ENCODE assay signal across 8 cellular contexts in genomic region chr17:2122641-2123302, GRCh38.
A peak's percentile ranks its signal among the peaks of the same experiment; 100 is the strongest.
DNase-seq lines count a peak whose midpoint lies in the region; ATAC-seq and TF ChIP-seq lines count a peak whose summit lies in the region.

No MANE protein-coding gene starts in this region.

- peaks cover 20% of the 10 kb centered on the region for H3K4me1 ChIP-seq in GM23338 (ENCODE audit: insufficient read depth)
- peaks cover 26 to 31% (median 26%) of the 10 kb centered on the region in 4 donors for H3K4me1 ChIP-seq in esophagus muscularis mucosa
- H3K4me1 ChIP-seq in naive thymus-derived CD4-positive, alpha-beta T cell (ENCODE audit: control insufficient read depth in 2 of 2, insufficient read depth in 2 of 2, low read length in 2 of 2): peaks cover 0 to 16% of the 10 kb centered on the region in 2 donors
- peaks cover 4% of the 10 kb centered on the region; the same call in 1 of the 2 replicates for H3K4me1 ChIP-seq in Caco-2

- H3K4me1 Mint-ChIP-seq in GM23338 (peaks cover 34% of the 10 kb centered on the region), Caco-2 (ENCODE audit: low read depth, unreplicated experiment) (peaks cover 6% of the 10 kb centered on the region)
- peaks cover 13 to 28% (median 24%) of the 10 kb centered on the region in 7 donors for H3K4me1 Mint-ChIP-seq in naive thymus-derived CD4-positive, alpha-beta T cell

- POLR2A ChIA-PET in naive thymus-derived CD4-positive, alpha-beta T cell (lab: Charles Lee): interaction anchor here (1.2 kb wide), 1 partner anchor 32 kb away, joined by 3 read pairs; no protein-coding TSS in a partner anchor
- POLR2A ChIA-PET in Caco-2 (lab: Charles Lee): no interaction called here

- CTCF ChIA-PET in naive thymus-derived CD4-positive, alpha-beta T cell (lab: Charles Lee): no interaction called here
- CTCF ChIA-PET in Caco-2 (lab: Charles Lee): interaction anchor here (1.0 to 1.3 kb wide), 2 partner anchors 22 to 28 kb away, joined by 3 read pairs; no protein-coding TSS in a partner anchor

- WGBS in esophagus muscularis mucosa: 47% methylated on average over 13 of the region's 16 CpGs

- no peak overlapping the region for H2AFZ ChIP-seq in GM23338

- H3K9me2 ChIP-seq in GM23338 (ENCODE audit: insufficient read depth): no peaks in the 10 kb centered on the region

- H3K27me3 Mint-ChIP-seq in GM23338 (ENCODE audit: insufficient read depth, low read depth, poor library complexity) (no peaks in the 10 kb centered on the region), Caco-2 (ENCODE audit: insufficient read depth, unreplicated experiment) (no peaks in the 10 kb centered on the region)
- no peaks in the 10 kb centered on the region for H3K27me3 Mint-ChIP-seq in naive thymus-derived CD4-positive, alpha-beta T cell

- H3K27me3 ChIP-seq in GM23338 (ENCODE audit: insufficient read depth) (no peaks in the 10 kb centered on the region), esophagus muscularis mucosa (no peaks in the 10 kb centered on the region), Caco-2 (replicated peaks; ENCODE audit: control insufficient read depth, insufficient read depth, low read length) (no peaks in the 10 kb centered on the region)
- no peaks in the 10 kb centered on the region for H3K27me3 ChIP-seq in naive thymus-derived CD4-positive, alpha-beta T cell (ENCODE audit: control insufficient read depth in 2 of 2, insufficient read depth in 2 of 2, low read length in 2 of 2)

- H3K79me2 ChIP-seq in GM23338 (replicated peaks; ENCODE audit: insufficient read depth): no peaks in the 10 kb centered on the region

- H3K4me3 Mint-ChIP-seq in GM23338 (no peak overlapping the region), Caco-2 (ENCODE audit: unreplicated experiment) (no peak overlapping the region)
- H3K4me3 Mint-ChIP-seq in naive thymus-derived CD4-positive, alpha-beta T cell: peak overlapping the region in 1 of 10 donors; percentile 19

- intact Hi-C loops in esophagus muscularis mucosa (cut with DNase I): no loop called here
- intact Hi-C loops in naive thymus-derived CD4-positive, alpha-beta T cell (cut with micrococcal nuclease): no loop called here
- intact Hi-C loops in Caco-2 (cut with micrococcal nuclease; ENCODE audit: unreplicated experiment): no loop called here

- TF ChIP-seq POLR2A in esophagus muscularis mucosa (IDR thresholded peaks at IDR 0.05; ENCODE audit: low read depth): no peak

- H3K9me3 ChIP-seq in esophagus muscularis mucosa (no peaks in the 10 kb centered on the region), Caco-2 (no peaks in the 10 kb centered on the region)
- H3K9me3 ChIP-seq in naive thymus-derived CD4-positive, alpha-beta T cell (ENCODE audit: control insufficient read depth in 2 of 3, low read length in 3 of 3): no peaks in the 10 kb centered on the region

- H3F3A ChIP-seq in GM23338 (replicated peaks; ENCODE audit: low read depth): no peaks in the 10 kb centered on the region; the same call in 1 of the 2 replicates

- peak; percentile 80 for ATAC-seq in GM23338
- ATAC-seq in naive thymus-derived CD4-positive, alpha-beta T cell: peak; percentile 72
- no peak for ATAC-seq in HG03196 (IDR thresholded peaks at IDR 0.05; ENCODE audit: unreplicated experiment)

- H4K20me1 ChIP-seq in GM23338 (replicated peaks; ENCODE audit: insufficient read depth): no peaks in the 10 kb centered on the region; the same call in 1 of the 2 replicates

- H3K27ac ChIP-seq in GM23338 (ENCODE audit: low read depth) (peak overlapping the region; percentile 3; the same call in 1 of the 2 replicates), esophagus muscularis mucosa (replicated peaks in 1 of 4) (peak overlapping the region; percentile 53 to 72 (median 57))
- no peak overlapping the region for H3K27ac ChIP-seq in naive thymus-derived CD4-positive, alpha-beta T cell (ENCODE audit: low read depth, low read length)

- H3K36me3 ChIP-seq in GM23338 (ENCODE audit: insufficient read depth): no peaks in the 10 kb centered on the region
- peaks cover 0 to 9% (median 2%) of the 10 kb centered on the region in 4 donors for H3K36me3 ChIP-seq in esophagus muscularis mucosa
- H3K36me3 ChIP-seq in naive thymus-derived CD4-positive, alpha-beta T cell (ENCODE audit: control insufficient read depth in 2 of 3, insufficient read depth in 3 of 3, low read length in 3 of 3): peaks cover 0 to 22% (median 0%) of the 10 kb centered on the region in 3 experiments
- no peaks in the 10 kb centered on the region for H3K36me3 ChIP-seq in Caco-2 (ENCODE audit: control insufficient read depth, insufficient read depth, low read length)

- H3K36me3 Mint-ChIP-seq in GM23338 (ENCODE audit: low read depth): no peaks in the 10 kb centered on the region
- peaks cover 2 to 32% (median 12%) of the 10 kb centered on the region in 5 donors for H3K36me3 Mint-ChIP-seq in naive thymus-derived CD4-positive, alpha-beta T cell
- peaks cover 5% of the 10 kb centered on the region for H3K36me3 Mint-ChIP-seq in Caco-2 (ENCODE audit: insufficient read depth, unreplicated experiment)

- peak overlapping the region; percentile 22; the same call in 1 of the 2 replicates for H3K4me2 ChIP-seq in GM23338

- no peak for TF ChIP-seq EP300 in esophagus muscularis mucosa (IDR thresholded peaks at IDR 0.05)

- no peaks in the 10 kb centered on the region for H3K9me3 Mint-ChIP-seq in GM23338
- no peaks in the 10 kb centered on the region for H3K9me3 Mint-ChIP-seq in naive thymus-derived CD4-positive, alpha-beta T cell
- no peaks in the 10 kb centered on the region for H3K9me3 Mint-ChIP-seq in Caco-2 (ENCODE audit: unreplicated experiment)

- H3K4me3 ChIP-seq in GM23338: no peak overlapping the region
- H3K4me3 ChIP-seq in esophagus muscularis mucosa: no peak overlapping the region
- no peak overlapping the region for H3K4me3 ChIP-seq in naive thymus-derived CD4-positive, alpha-beta T cell (ENCODE audit: low read length)
- no peak overlapping the region for H3K4me3 ChIP-seq in Caco-2 (ENCODE audit: low read depth, low read length)

- H3K27ac Mint-ChIP-seq in GM23338 (peak overlapping the region; percentile 76), Caco-2 (ENCODE audit: unreplicated experiment) (no peak overlapping the region)
- peak overlapping the region in 2 of 9 donors; percentile 61 to 66 for H3K27ac Mint-ChIP-seq in naive thymus-derived CD4-positive, alpha-beta T cell

- 0 out of 4 replicates have a peak, but pooled peaks of 1 of the 2 experiments have one; percentile 7 for TF ChIP-seq CTCF in GM23338 (conservative IDR thresholded peaks at IDR 0.05; ENCODE audit: low read depth in 2 of 2)
- TF ChIP-seq CTCF in esophagus muscularis mucosa (IDR thresholded peaks at IDR 0.05): no peak
- TF ChIP-seq CTCF in Caco-2 (IDR thresholded peaks at IDR 0.05; ENCODE audit: insufficient read depth in 1 of 2, low read depth in 1 of 2, low read length in 1 of 2, severe bottlenecking in 1 of 2, unreplicated experiment in 1 of 2): no peak

- DNase-seq in GM23338 (ENCODE audit: low spot score) (peak; percentile 25), esophagus muscularis mucosa (ENCODE audit: extremely low spot score) (no peak), Caco-2 (no peak), NCI-H1048 (lab: John Stamatoyannopoulos, UW) (no peak), SW 1271 (lab: John Stamatoyannopoulos, UW) (no peak)
- peak in 1 of 9 donors; percentile 9 for DNase-seq in naive thymus-derived CD4-positive, alpha-beta T cell

- BruUV-seq in Caco-2 (replicated peaks; lab: Mats Ljungman, UMichigan): no TSS peak

TF ChIP-seq in GM23338, 12 proteins besides CTCF, POLR2A, EP300 and RAD21 (continues in another document):
- no peak for TF ChIP-seq EZH2 (IDR thresholded peaks at IDR 0.05; ENCODE audit: low read depth, unreplicated experiment)
- no peak for TF ChIP-seq EZH2phosphoT487 (IDR thresholded peaks at IDR 0.05; ENCODE audit: unreplicated experiment)
- TF ChIP-seq CREB1 (CRISPR knock-in tag; IDR thresholded peaks at IDR 0.05; ENCODE audit: low read depth): no peak
- no peak for TF ChIP-seq JUNB (IDR thresholded peaks at IDR 0.05; ENCODE audit: unreplicated experiment)

TF ChIP-seq in PFSK-1, 5 proteins besides CTCF, POLR2A, EP300 and RAD21:
- 0 out of 4 replicates have a peak, but pooled peaks of 1 of the 2 experiments have one; percentile 32 for TF ChIP-seq REST (IDR thresholded peaks at IDR 0.05; ENCODE audit: insufficient read depth in 1 of 2, low read depth in 2 of 2, low read length in 2 of 2)
- no peak; the same call in 1 of the 2 replicates for TF ChIP-seq POLR2AphosphoS5 (IDR thresholded peaks at IDR 0.05; ENCODE audit: low read depth, low read length)
- peak; percentile 76 for TF ChIP-seq FOXP2 (optimal IDR thresholded peaks at IDR 0.05; ENCODE audit: borderline replicate concordance, extremely low read depth, extremely low read length, insufficient read depth)
- peak; percentile 73; the same call in 1 of the 2 replicates for TF ChIP-seq SIN3A (IDR thresholded peaks at IDR 0.05; ENCODE audit: borderline replicate concordance, insufficient read depth, low read length)
- peak; percentile 43; the same call in 1 of the 2 replicates for TF ChIP-seq TAF1 (IDR thresholded peaks at IDR 0.05; ENCODE audit: borderline replicate concordance, insufficient read depth, low read length)
